1 cellular context compared by ENCODE assay signal in genomic region chr10:68560201-68560915, GRCh38.
TF ChIP-seq lines count a peak whose summit lies in the region.

Gene TET1 (plus strand): TSS chr10:68560337. CDS start chr10:68572339, 12,002 bp downstream.

TF ChIP-seq in HepG2, 621 proteins besides CTCF, POLR2A, EP300 and RAD21 (continued from another document and continues in another):
- TF ChIP-seq, protein P1, sequence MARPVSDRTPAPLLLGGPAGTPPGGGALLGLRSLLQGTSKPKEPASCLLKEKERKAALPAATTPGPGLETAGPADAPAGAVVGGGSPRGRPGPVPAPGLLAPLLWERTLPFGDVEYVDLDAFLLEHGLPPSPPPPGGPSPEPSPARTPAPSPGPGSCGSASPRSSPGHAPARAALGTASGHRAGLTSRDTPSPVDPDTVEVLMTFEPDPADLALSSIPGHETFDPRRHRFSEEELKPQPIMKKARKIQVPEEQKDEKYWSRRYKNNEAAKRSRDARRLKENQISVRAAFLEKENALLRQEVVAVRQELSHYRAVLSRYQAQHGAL (CRISPR knock-in tag; IDR thresholded peaks at IDR 0.05; ENCODE audit: not compliant biosample characterization) = no peak
- TF ChIP-seq ZNF460 (CRISPR knock-in tag; IDR thresholded peaks at IDR 0.05; ENCODE audit: borderline replicate concordance) (no peak), ZNF20 (CRISPR knock-in tag; IDR thresholded peaks at IDR 0.05) (no peak), SIX4 (CRISPR knock-in tag; IDR thresholded peaks at IDR 0.05) (no peak), JARID2 (CRISPR knock-in tag; IDR thresholded peaks at IDR 0.05; ENCODE audit: insufficient replicate concordance) (peak; percentile 56), ZNF296 (CRISPR knock-in tag; conservative IDR thresholded peaks at IDR 0.05) (no peak), THAP9 (CRISPR knock-in tag; IDR thresholded peaks at IDR 0.05; ENCODE audit: borderline replicate concordance) (peak; percentile 58; the same call in 1 of the 2 replicates), NFIC (IDR thresholded peaks at IDR 0.05; ENCODE audit: low read length) (no peak), FOXJ3 (CRISPR knock-in tag; IDR thresholded peaks at IDR 0.05; ENCODE audit: borderline replicate concordance) (peak; percentile 25; the same call in 1 of the 2 replicates), ZNF260 (CRISPR knock-in tag; IDR thresholded peaks at IDR 0.05; ENCODE audit: borderline replicate concordance, low read depth) (no peak), ZNF232 (CRISPR knock-in tag; IDR thresholded peaks at IDR 0.05; ENCODE audit: borderline replicate concordance) (peak; percentile 48; the same call in 1 of the 2 replicates), ONECUT2 (CRISPR knock-in tag; IDR thresholded peaks at IDR 0.05) (no peak), HES4 (CRISPR knock-in tag; IDR thresholded peaks at IDR 0.05; ENCODE audit: borderline replicate concordance) (peak; percentile 62; the same call in 1 of the 2 replicates), JUN (CRISPR knock-in tag; IDR thresholded peaks at IDR 0.05) (no peak), LCORL (IDR thresholded peaks at IDR 0.05) (no peak), LCORL (CRISPR knock-in tag; IDR thresholded peaks at IDR 0.05) (peak; percentile 76; the same call in 1 of the 2 replicates), ATM (IDR thresholded peaks at IDR 0.05; ENCODE audit: borderline replicate concordance) (no peak), HNF4G (IDR thresholded peaks at IDR 0.05; ENCODE audit: borderline replicate concordance, low read depth, low read length) (peak; percentile 28; the same call in 1 of the 2 replicates), HNF4G (CRISPR knock-in tag; IDR thresholded peaks at IDR 0.05; ENCODE audit: borderline replicate concordance, low read depth) (0 out of 2 replicates have a peak, but pooled peaks have one; percentile 25), ZFP41 (CRISPR knock-in tag; IDR thresholded peaks at IDR 0.05; ENCODE audit: borderline replicate concordance) (no peak), HNRNPH1 (optimal IDR thresholded peaks at IDR 0.05; ENCODE audit: low read depth, low read length) (no peak), ZFP36L2 (CRISPR knock-in tag; IDR thresholded peaks at IDR 0.05) (no peak), ZNF749 (CRISPR knock-in tag; IDR thresholded peaks at IDR 0.05; ENCODE audit: borderline replicate concordance) (peak; percentile 78; the same call in 1 of the 2 replicates), E2F1 (CRISPR knock-in tag; IDR thresholded peaks at IDR 0.05) (0 out of 2 replicates have a peak, but pooled peaks have one; percentile 48), ZNF564 (CRISPR knock-in tag; IDR thresholded peaks at IDR 0.05) (peak; percentile 57; the same call in 1 of the 2 replicates), U2AF2 (IDR thresholded peaks at IDR 0.05; ENCODE audit: low read depth, low read length) (no peak), SMARCC2 (IDR thresholded peaks at IDR 0.05) (no peak), ARNT2 (CRISPR knock-in tag; IDR thresholded peaks at IDR 0.05; ENCODE audit: low read depth) (peak; percentile 76), ZNF280B (CRISPR knock-in tag; IDR thresholded peaks at IDR 0.05; ENCODE audit: borderline replicate concordance) (peak; percentile 81), SIN3A (IDR thresholded peaks at IDR 0.05; ENCODE audit: borderline replicate concordance, low read depth, low read length) (peak; percentile 67; the same call in 1 of the 2 replicates), KLF16 (CRISPR knock-in tag; IDR thresholded peaks at IDR 0.05) (peak in 1 of 2 experiments; percentile 88; a peak in 2 of 4 replicates), CHCHD3 (CRISPR knock-in tag; IDR thresholded peaks at IDR 0.05) (no peak), TEAD3 (CRISPR knock-in tag; optimal IDR thresholded peaks at IDR 0.05; ENCODE audit: borderline replicate concordance) (peak; percentile 37), CENPT (CRISPR knock-in tag; IDR thresholded peaks at IDR 0.05; ENCODE audit: low read depth) (0 out of 2 replicates have a peak, but pooled peaks have one; percentile 14), RFX1 (IDR thresholded peaks at IDR 0.05) (no peak), ZNF33B (CRISPR knock-in tag; IDR thresholded peaks at IDR 0.05) (peak; percentile 53; the same call in 1 of the 2 replicates), PLSCR1 (CRISPR knock-in tag; IDR thresholded peaks at IDR 0.05; ENCODE audit: borderline replicate concordance) (no peak), PHF8 (CRISPR knock-in tag; IDR thresholded peaks at IDR 0.05) (peak; percentile 87), MED13 (CRISPR knock-in tag; IDR thresholded peaks at IDR 0.05) (no peak), ZNF143 (CRISPR knock-in tag; IDR thresholded peaks at IDR 0.05) (no peak), ZNF33A (CRISPR knock-in tag; IDR thresholded peaks at IDR 0.05; ENCODE audit: borderline replicate concordance) (no peak), ZMYM4 (CRISPR knock-in tag; IDR thresholded peaks at IDR 0.05) (peak; percentile 55), HMGA1 (CRISPR knock-in tag; conservative IDR thresholded peaks at IDR 0.05) (no peak)
- TF ChIP-seq, protein P2, sequence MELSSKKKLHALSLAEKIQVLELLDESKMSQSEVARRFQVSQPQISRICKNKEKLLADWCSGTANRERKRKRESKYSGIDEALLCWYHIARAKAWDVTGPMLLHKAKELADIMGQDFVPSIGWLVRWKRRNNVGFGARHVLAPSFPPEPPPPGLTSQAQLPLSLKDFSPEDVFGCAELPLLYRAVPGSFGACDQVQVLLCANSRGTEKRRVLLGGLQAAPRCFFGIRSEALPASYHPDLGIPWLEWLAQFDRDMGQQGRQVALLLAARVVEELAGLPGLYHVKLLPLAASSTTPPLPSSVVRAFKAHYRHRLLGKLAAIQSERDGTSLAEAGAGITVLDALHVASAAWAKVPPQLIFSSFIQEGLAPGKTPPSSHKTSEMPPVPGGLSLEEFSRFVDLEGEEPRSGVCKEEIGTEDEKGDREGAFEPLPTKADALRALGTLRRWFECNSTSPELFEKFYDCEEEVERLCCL (CRISPR knock-in tag; IDR thresholded peaks at IDR 0.05; ENCODE audit: borderline replicate concordance) = no peak
- TF ChIP-seq, protein P3, sequence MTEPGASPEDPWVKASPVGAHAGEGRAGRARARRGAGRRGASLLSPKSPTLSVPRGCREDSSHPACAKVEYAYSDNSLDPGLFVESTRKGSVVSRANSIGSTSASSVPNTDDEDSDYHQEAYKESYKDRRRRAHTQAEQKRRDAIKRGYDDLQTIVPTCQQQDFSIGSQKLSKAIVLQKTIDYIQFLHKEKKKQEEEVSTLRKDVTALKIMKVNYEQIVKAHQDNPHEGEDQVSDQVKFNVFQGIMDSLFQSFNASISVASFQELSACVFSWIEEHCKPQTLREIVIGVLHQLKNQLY (CRISPR knock-in tag; IDR thresholded peaks at IDR 0.05) = no peak
- TF ChIP-seq, protein P4, sequence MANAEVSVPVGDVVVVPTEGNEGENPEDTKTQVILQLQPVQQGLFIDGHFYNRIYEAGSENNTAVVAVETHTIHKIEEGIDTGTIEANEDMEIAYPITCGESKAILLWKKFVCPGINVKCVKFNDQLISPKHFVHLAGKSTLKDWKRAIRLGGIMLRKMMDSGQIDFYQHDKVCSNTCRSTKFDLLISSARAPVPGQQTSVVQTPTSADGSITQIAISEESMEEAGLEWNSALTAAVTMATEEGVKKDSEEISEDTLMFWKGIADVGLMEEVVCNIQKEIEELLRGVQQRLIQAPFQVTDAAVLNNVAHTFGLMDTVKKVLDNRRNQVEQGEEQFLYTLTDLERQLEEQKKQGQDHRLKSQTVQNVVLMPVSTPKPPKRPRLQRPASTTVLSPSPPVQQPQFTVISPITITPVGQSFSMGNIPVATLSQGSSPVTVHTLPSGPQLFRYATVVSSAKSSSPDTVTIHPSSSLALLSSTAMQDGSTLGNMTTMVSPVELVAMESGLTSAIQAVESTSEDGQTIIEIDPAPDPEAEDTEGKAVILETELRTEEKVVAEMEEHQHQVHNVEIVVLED (CRISPR knock-in tag; IDR thresholded peaks at IDR 0.05; ENCODE audit: borderline replicate concordance) = peak; percentile 41; the same call in 1 of the 2 replicates
- TF ChIP-seq, protein P5, sequence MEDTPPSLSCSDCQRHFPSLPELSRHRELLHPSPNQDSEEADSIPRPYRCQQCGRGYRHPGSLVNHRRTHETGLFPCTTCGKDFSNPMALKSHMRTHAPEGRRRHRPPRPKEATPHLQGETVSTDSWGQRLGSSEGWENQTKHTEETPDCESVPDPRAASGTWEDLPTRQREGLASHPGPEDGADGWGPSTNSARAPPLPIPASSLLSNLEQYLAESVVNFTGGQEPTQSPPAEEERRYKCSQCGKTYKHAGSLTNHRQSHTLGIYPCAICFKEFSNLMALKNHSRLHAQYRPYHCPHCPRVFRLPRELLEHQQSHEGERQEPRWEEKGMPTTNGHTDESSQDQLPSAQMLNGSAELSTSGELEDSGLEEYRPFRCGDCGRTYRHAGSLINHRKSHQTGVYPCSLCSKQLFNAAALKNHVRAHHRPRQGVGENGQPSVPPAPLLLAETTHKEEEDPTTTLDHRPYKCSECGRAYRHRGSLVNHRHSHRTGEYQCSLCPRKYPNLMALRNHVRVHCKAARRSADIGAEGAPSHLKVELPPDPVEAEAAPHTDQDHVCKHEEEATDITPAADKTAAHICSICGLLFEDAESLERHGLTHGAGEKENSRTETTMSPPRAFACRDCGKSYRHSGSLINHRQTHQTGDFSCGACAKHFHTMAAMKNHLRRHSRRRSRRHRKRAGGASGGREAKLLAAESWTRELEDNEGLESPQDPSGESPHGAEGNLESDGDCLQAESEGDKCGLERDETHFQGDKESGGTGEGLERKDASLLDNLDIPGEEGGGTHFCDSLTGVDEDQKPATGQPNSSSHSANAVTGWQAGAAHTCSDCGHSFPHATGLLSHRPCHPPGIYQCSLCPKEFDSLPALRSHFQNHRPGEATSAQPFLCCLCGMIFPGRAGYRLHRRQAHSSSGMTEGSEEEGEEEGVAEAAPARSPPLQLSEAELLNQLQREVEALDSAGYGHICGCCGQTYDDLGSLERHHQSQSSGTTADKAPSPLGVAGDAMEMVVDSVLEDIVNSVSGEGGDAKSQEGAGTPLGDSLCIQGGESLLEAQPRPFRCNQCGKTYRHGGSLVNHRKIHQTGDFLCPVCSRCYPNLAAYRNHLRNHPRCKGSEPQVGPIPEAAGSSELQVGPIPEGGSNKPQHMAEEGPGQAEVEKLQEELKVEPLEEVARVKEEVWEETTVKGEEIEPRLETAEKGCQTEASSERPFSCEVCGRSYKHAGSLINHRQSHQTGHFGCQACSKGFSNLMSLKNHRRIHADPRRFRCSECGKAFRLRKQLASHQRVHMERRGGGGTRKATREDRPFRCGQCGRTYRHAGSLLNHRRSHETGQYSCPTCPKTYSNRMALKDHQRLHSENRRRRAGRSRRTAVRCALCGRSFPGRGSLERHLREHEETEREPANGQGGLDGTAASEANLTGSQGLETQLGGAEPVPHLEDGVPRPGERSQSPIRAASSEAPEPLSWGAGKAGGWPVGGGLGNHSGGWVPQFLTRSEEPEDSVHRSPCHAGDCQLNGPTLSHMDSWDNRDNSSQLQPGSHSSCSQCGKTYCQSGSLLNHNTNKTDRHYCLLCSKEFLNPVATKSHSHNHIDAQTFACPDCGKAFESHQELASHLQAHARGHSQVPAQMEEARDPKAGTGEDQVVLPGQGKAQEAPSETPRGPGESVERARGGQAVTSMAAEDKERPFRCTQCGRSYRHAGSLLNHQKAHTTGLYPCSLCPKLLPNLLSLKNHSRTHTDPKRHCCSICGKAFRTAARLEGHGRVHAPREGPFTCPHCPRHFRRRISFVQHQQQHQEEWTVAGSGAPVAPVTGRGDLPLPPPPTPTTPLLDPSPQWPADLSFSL (CRISPR knock-in tag; IDR thresholded peaks at IDR 0.05) = no peak
- TF ChIP-seq, protein P6, sequence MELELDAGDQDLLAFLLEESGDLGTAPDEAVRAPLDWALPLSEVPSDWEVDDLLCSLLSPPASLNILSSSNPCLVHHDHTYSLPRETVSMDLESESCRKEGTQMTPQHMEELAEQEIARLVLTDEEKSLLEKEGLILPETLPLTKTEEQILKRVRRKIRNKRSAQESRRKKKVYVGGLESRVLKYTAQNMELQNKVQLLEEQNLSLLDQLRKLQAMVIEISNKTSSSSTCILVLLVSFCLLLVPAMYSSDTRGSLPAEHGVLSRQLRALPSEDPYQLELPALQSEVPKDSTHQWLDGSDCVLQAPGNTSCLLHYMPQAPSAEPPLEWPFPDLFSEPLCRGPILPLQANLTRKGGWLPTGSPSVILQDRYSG (CRISPR knock-in tag; IDR thresholded peaks at IDR 0.05) = no peak
